ENCODE assay signal across 16 cellular contexts in genomic region chr22:35891442-35891841, GRCh38.
DNase-seq lines count a peak whose midpoint lies in the region; TF ChIP-seq lines count a peak whose summit lies in the region.
"Had no signal": no experiment of that assay in that cellular context is flagged by ENCODE, and none has a peak within 500 bp of the region (broad histone marks: within the 10 kb centered on the region; RNA-seq: fewer than 3 reads in every experiment).

No MANE protein-coding gene starts in this region.

- no peak overlapping the region for H4K91ac ChIP-seq in mesenchymal stem cell (ENCODE audit: low read length)

- H2BK120ac ChIP-seq in mesenchymal stem cell (ENCODE audit: low read depth, low read length), result no peak overlapping the region

- H3F3A ChIP-seq in OCI-LY1 (ENCODE audit: insufficient read depth, low read length) (no peaks in the 10 kb centered on the region), smooth muscle cell (ENCODE audit: low read depth) (peaks cover 4% of the 10 kb centered on the region)

- peak overlapping the region; percentile 64 for H3K4me3 ChIP-seq in OCI-LY1 (ENCODE audit: low read depth, low read length, poor library complexity, severe bottlenecking)
- H3K4me3 ChIP-seq in mesenchymal stem cell (ENCODE audit: insufficient read depth in 1 of 2, low read depth in 1 of 2, low read length in 2 of 2), result no peak overlapping the region
- H3K4me3 ChIP-seq in smooth muscle cell, result no peak overlapping the region

- no peak overlapping the region for H4K8ac ChIP-seq in mesenchymal stem cell (ENCODE audit: low read length)

- peaks cover 19% of the 10 kb centered on the region for H3K79me1 ChIP-seq in mesenchymal stem cell (replicated peaks; ENCODE audit: low read length, poor library complexity, severe bottlenecking)

- H3K9me3 ChIP-seq in OCI-LY1 (ENCODE audit: low read length) (no peaks in the 10 kb centered on the region), mesenchymal stem cell (ENCODE audit: control insufficient read depth, low read length) (no peaks in the 10 kb centered on the region), smooth muscle cell (replicated peaks; ENCODE audit: low read depth) (no peaks in the 10 kb centered on the region)

- DNase-seq in NCI-H82 (lab: John Stamatoyannopoulos, UW) (peak; percentile 32), NCI-H82 treated with DMSO at 0.1 percent for 48 hours (lab: John Stamatoyannopoulos, UW; ENCODE audit: unreplicated experiment) (no peak), mesenchymal stem cell (no peak), smooth muscle cell (lab: John Stamatoyannopoulos, UW; ENCODE audit: unreplicated experiment) (no peak), NCI-H146 (lab: John Stamatoyannopoulos, UW) (no peak)
- DNase-seq in stimulated activated CD4-positive, alpha-beta T cell treated with anti-CD3 and anti-CD28 coated beads, Interleukin-2, amount 100 ng/mL, for 24 hours, result no peak
- no peak for DNase-seq in activated CD8-positive, alpha-beta memory T cell treated with anti-CD3 and anti-CD28 coated beads, Interleukin-2, amount 50 U/mL, for 48 hours
- DNase-seq: CD8-positive, alpha-beta memory T cell; DMS79; NCI-H1105; NCI-H187; NCI-H345; NCI-H526 treated with DMSO at 0.1 percent for 48 hours had no signal

- no peak overlapping the region for H3K14ac ChIP-seq in mesenchymal stem cell (ENCODE audit: low read length in 2 of 2)

- peak overlapping the region; percentile 89 for H3K4me2 ChIP-seq in OCI-LY1 (ENCODE audit: low read length)
- no peak overlapping the region for H3K4me2 ChIP-seq in mesenchymal stem cell (ENCODE audit: low read length, poor library complexity, severe bottlenecking)
- no peak overlapping the region for H3K4me2 ChIP-seq in smooth muscle cell

- no peak overlapping the region for H3K23ac ChIP-seq in mesenchymal stem cell (ENCODE audit: low read length in 2 of 2)

- H3K9ac ChIP-seq in OCI-LY1 (ENCODE audit: low read length) (peak overlapping the region; percentile 77; the same call in 1 of the 2 replicates), mesenchymal stem cell (ENCODE audit: low read length) (peak overlapping the region; percentile 32), smooth muscle cell (ENCODE audit: low read depth) (no peak overlapping the region)

- no peaks in the 10 kb centered on the region for H3K27me3 ChIP-seq in OCI-LY1 (ENCODE audit: insufficient read depth, low read length)
- H3K27me3 ChIP-seq in mesenchymal stem cell (ENCODE audit: control insufficient read depth in 1 of 2, insufficient read depth in 1 of 2, low read length in 2 of 2), result no peaks in the 10 kb centered on the region
- H3K27me3 ChIP-seq in smooth muscle cell (ENCODE audit: low read depth), result no peaks in the 10 kb centered on the region

- H3K27ac ChIP-seq in OCI-LY1 (ENCODE audit: low read depth, low read length, poor library complexity, severe bottlenecking) (no peak overlapping the region), mesenchymal stem cell (ENCODE audit: low read length, poor library complexity, severe bottlenecking) (no peak overlapping the region), smooth muscle cell (ENCODE audit: low read depth) (peak overlapping the region; percentile 47)
- H3K27ac ChIP-seq: 22Rv1, HL-60 had no signal

- no peak overlapping the region for H3K18ac ChIP-seq in mesenchymal stem cell (ENCODE audit: low read depth in 1 of 2, low read length in 2 of 2)

- peaks cover 11% of the 10 kb centered on the region for H3K36me3 ChIP-seq in OCI-LY1 (ENCODE audit: insufficient read depth, low read length)
- H3K36me3 ChIP-seq in mesenchymal stem cell (ENCODE audit: control insufficient read depth in 1 of 2, insufficient read depth in 2 of 2, low read depth in 1 of 2, low read length in 2 of 2), result no peaks in the 10 kb centered on the region
- no peaks in the 10 kb centered on the region for H3K36me3 ChIP-seq in smooth muscle cell (ENCODE audit: low read depth)

- H2BK15ac ChIP-seq in mesenchymal stem cell (ENCODE audit: low read depth, poor library complexity, severe bottlenecking), result no peak overlapping the region

- WGBS in mesenchymal stem cell, result no CpG with 5 or more reads among the region's 1 CpG
- WGBS in smooth muscle cell (ENCODE audit: low lambda C conversion rate), result 94% methylated on average over 1 of the region's 1 CpG

- H3K9me2 ChIP-seq in OCI-LY1 (ENCODE audit: low read depth, low read length), result no peaks in the 10 kb centered on the region

- no peak overlapping the region for H2BK12ac ChIP-seq in mesenchymal stem cell (ENCODE audit: low read length in 2 of 2)

- no peak overlapping the region for H2AK5ac ChIP-seq in mesenchymal stem cell (ENCODE audit: low read length, severe bottlenecking)

- TF ChIP-seq CTCF in OCI-LY1 (IDR thresholded peaks at IDR 0.05; ENCODE audit: low read length) (no peak), smooth muscle cell (IDR thresholded peaks at IDR 0.05; ENCODE audit: borderline replicate concordance, insufficient read depth, poor library complexity, severe bottlenecking) (no peak)

- H3K79me2 ChIP-seq in OCI-LY1 (ENCODE audit: insufficient read depth, low read length) (peaks cover 38% of the 10 kb centered on the region), smooth muscle cell (ENCODE audit: low read depth) (no peaks in the 10 kb centered on the region)

- H3K4me1 ChIP-seq in OCI-LY1 (ENCODE audit: insufficient read depth, low read length, severe bottlenecking) (peaks cover 65% of the 10 kb centered on the region), mesenchymal stem cell (ENCODE audit: control insufficient read depth, insufficient read depth, low read depth, low read length) (peaks cover 13% of the 10 kb centered on the region), smooth muscle cell (ENCODE audit: low read depth) (peaks cover 22% of the 10 kb centered on the region)

- H2BK5ac ChIP-seq in mesenchymal stem cell (ENCODE audit: low read depth, low read length, poor library complexity, severe bottlenecking), result no peak overlapping the region

- H4K20me1 ChIP-seq in OCI-LY1 (ENCODE audit: insufficient read depth, low read length), result no peaks in the 10 kb centered on the region
- H4K20me1 ChIP-seq in smooth muscle cell (ENCODE audit: low read depth), result peaks cover 97% of the 10 kb centered on the region

- H2AFZ ChIP-seq in OCI-LY1 (ENCODE audit: low read length) (no peak overlapping the region), mesenchymal stem cell (ENCODE audit: low read depth, low read length) (no peak overlapping the region), smooth muscle cell (ENCODE audit: low read depth) (no peak overlapping the region)

- H3K4ac ChIP-seq in mesenchymal stem cell (ENCODE audit: low read depth in 1 of 2, low read length in 2 of 2), result no peak overlapping the region
